ENCODE assay signal across 1 cellular context in genomic region chr6:158808918-158809678, GRCh38.
A peak's percentile ranks its signal among the peaks of the same experiment; 100 is the strongest.
TF ChIP-seq lines count a peak whose summit lies in the region.

No MANE protein-coding gene starts in this region.

TF ChIP-seq in HepG2, 621 proteins besides CTCF, POLR2A, EP300 and RAD21 (continued from another document):
- TF ChIP-seq ZFP36L2 (CRISPR knock-in tag; IDR thresholded peaks at IDR 0.05): no peak
- TF ChIP-seq ZNF709 (CRISPR knock-in tag; IDR thresholded peaks at IDR 0.05): peak; percentile 42; the same call in 1 of the 2 replicates
- TF ChIP-seq ZNF83 (CRISPR knock-in tag; IDR thresholded peaks at IDR 0.05; ENCODE audit: borderline replicate concordance): no peak
- peak; percentile 38; the same call in 1 of the 2 replicates for TF ChIP-seq HNF4A (CRISPR knock-in tag; IDR thresholded peaks at IDR 0.05)
- peak; percentile 28; the same call in 1 of the 2 replicates for TF ChIP-seq SAP130 (CRISPR knock-in tag; IDR thresholded peaks at IDR 0.05; ENCODE audit: low read depth)
- peak; percentile 28; the same call in 1 of the 2 replicates for TF ChIP-seq SOX5 (CRISPR knock-in tag; IDR thresholded peaks at IDR 0.05; ENCODE audit: borderline replicate concordance)
- peak; percentile 12; the same call in 1 of the 2 replicates for TF ChIP-seq HNF4G (IDR thresholded peaks at IDR 0.05; ENCODE audit: borderline replicate concordance, low read depth, low read length)
- TF ChIP-seq HNF4G (CRISPR knock-in tag; IDR thresholded peaks at IDR 0.05; ENCODE audit: borderline replicate concordance, low read depth): no peak
- no peak for TF ChIP-seq ZBTB37 (CRISPR knock-in tag; IDR thresholded peaks at IDR 0.05)
- TF ChIP-seq HES4 (CRISPR knock-in tag; IDR thresholded peaks at IDR 0.05; ENCODE audit: borderline replicate concordance): no peak
- TF ChIP-seq ZNF773 (CRISPR knock-in tag; IDR thresholded peaks at IDR 0.05; ENCODE audit: borderline replicate concordance): no peak
- TF ChIP-seq NONO (IDR thresholded peaks at IDR 0.05): no peak
- no peak for TF ChIP-seq NONO (CRISPR knock-in tag; conservative IDR thresholded peaks at IDR 0.05)
- no peak for TF ChIP-seq ZBTB39 (CRISPR knock-in tag; IDR thresholded peaks at IDR 0.05)
- TF ChIP-seq KDM1A (CRISPR knock-in tag; IDR thresholded peaks at IDR 0.05): no peak
- no peak for TF ChIP-seq GLI4 (CRISPR knock-in tag; IDR thresholded peaks at IDR 0.05; ENCODE audit: borderline replicate concordance)
- peak; percentile 20; the same call in 1 of the 2 replicates for TF ChIP-seq MAX (IDR thresholded peaks at IDR 0.05)
- TF ChIP-seq THYN1 (CRISPR knock-in tag; IDR thresholded peaks at IDR 0.05; ENCODE audit: borderline replicate concordance, low read depth): no peak
- TF ChIP-seq ZNF589 (CRISPR knock-in tag; conservative IDR thresholded peaks at IDR 0.05): no peak
- no peak for TF ChIP-seq ZNF839 (CRISPR knock-in tag; IDR thresholded peaks at IDR 0.05; ENCODE audit: borderline replicate concordance)
- peak; percentile 57; the same call in 1 of the 2 replicates for TF ChIP-seq CEBPG (CRISPR knock-in tag; IDR thresholded peaks at IDR 0.05)
- TF ChIP-seq CEBPB (IDR thresholded peaks at IDR 0.05; ENCODE audit: borderline replicate concordance, low read depth, low read length): peak; percentile 91
- no peak for TF ChIP-seq SOX13 (IDR thresholded peaks at IDR 0.05)
- TF ChIP-seq SOX13 (CRISPR knock-in tag; conservative IDR thresholded peaks at IDR 0.05 in 1 of 2, IDR thresholded peaks at IDR 0.05 in 1 of 2): peak in 1 of 2 experiments; percentile 45; a peak in 1 of 4 replicates
- no peak for TF ChIP-seq CREB1 (IDR thresholded peaks at IDR 0.05)
- 0 out of 2 replicates have a peak, but pooled peaks have one; percentile 24 for TF ChIP-seq CREB1 (CRISPR knock-in tag; IDR thresholded peaks at IDR 0.05)
- TF ChIP-seq SOX6 (IDR thresholded peaks at IDR 0.05): no peak
- peak; percentile 27; the same call in 1 of the 2 replicates for TF ChIP-seq SOX6 (CRISPR knock-in tag; IDR thresholded peaks at IDR 0.05)
- no peak for TF ChIP-seq CC2D1A (CRISPR knock-in tag; IDR thresholded peaks at IDR 0.05)
- TF ChIP-seq ZNF383 (CRISPR knock-in tag; IDR thresholded peaks at IDR 0.05; ENCODE audit: borderline replicate concordance): no peak
- no peak; the same call in 1 of the 2 replicates for TF ChIP-seq DRAP1 (CRISPR knock-in tag; IDR thresholded peaks at IDR 0.05)
- TF ChIP-seq RELA (CRISPR knock-in tag; IDR thresholded peaks at IDR 0.05): no peak
- TF ChIP-seq POLR2G (IDR thresholded peaks at IDR 0.05; ENCODE audit: low read depth, low read length): no peak
- TF ChIP-seq ZHX1 (CRISPR knock-in tag; IDR thresholded peaks at IDR 0.05; ENCODE audit: low read depth): 0 out of 2 replicates have a peak, but pooled peaks have one; percentile 54
- TF ChIP-seq ZNF609 (CRISPR knock-in tag; IDR thresholded peaks at IDR 0.05; ENCODE audit: borderline replicate concordance): no peak
- TF ChIP-seq ELK4 (CRISPR knock-in tag; IDR thresholded peaks at IDR 0.05; ENCODE audit: borderline replicate concordance): no peak
- TF ChIP-seq AKNA (CRISPR knock-in tag; IDR thresholded peaks at IDR 0.05; ENCODE audit: borderline replicate concordance): no peak
- TF ChIP-seq BRF2 (CRISPR knock-in tag; IDR thresholded peaks at IDR 0.05): no peak
- peak; percentile 87; the same call in 1 of the 2 replicates for TF ChIP-seq ZBTB21 (CRISPR knock-in tag; IDR thresholded peaks at IDR 0.05)
